8 cellular contexts compared by ENCODE assay signal in genomic region chr17:46192484-46193245, GRCh38.
DNase-seq lines count a peak whose midpoint lies in the region; ATAC-seq and FAIRE-seq lines count a peak whose summit lies in the region.

No MANE protein-coding gene starts in this region.

- H4K20me1 ChIP-seq in BLaER1 treated with 17β-estradiol and CSF1 and Interleukin-3, amounts not matched to agents 10 nM and 100 nM: peaks cover 39 to 65% (median 43%) of the 10 kb centered on the region in 11 experiments

- no peaks in the 10 kb centered on the region for H3K27me3 ChIP-seq in BLaER1 treated with 17β-estradiol and CSF1 and Interleukin-3, amounts not matched to agents 10 nM and 100 nM

- H3K4me1 ChIP-seq in BLaER1 treated with 17β-estradiol and CSF1 and Interleukin-3, amounts not matched to agents 10 nM and 100 nM: peaks cover 53 to 68% (median 62%) of the 10 kb centered on the region in 10 experiments

- peak overlapping the region; percentile 91 to 99 (median 97) for H3K27ac ChIP-seq in BLaER1 treated with 17β-estradiol and CSF1 and Interleukin-3, amounts not matched to agents 10 nM and 100 nM

- DNase-seq in GM19239 (ENCODE audit: insufficient read length, low spot score) (peak; percentile 16), NCI-H748 (lab: John Stamatoyannopoulos, UW; ENCODE audit: unreplicated experiment) (peak; percentile 77), medulla oblongata (ENCODE audit: extremely low spot score) (peak; percentile 88)
- DNase-seq in activated CD4-positive, alpha-beta T cell treated with anti-CD3 and anti-CD28 coated beads, Interleukin-2, amount 50 U/mL, for 4 hours: peak; percentile 45 to 46
- DNase-seq in effector CD4-positive, alpha-beta T cell: peak; percentile 57
- DNase-seq in stimulated activated CD8-positive, alpha-beta memory T cell treated with anti-CD3 and anti-CD28 coated beads, Interleukin-12 subunit alpha, Interleukin-12 subunit beta, amount 100 ng/mL, for 1 hour (ENCODE audit: low read depth): peak; percentile 43

- H3K36me3 ChIP-seq in BLaER1 treated with 17β-estradiol and CSF1 and Interleukin-3, amounts not matched to agents 10 nM and 100 nM: peaks cover 0 to 12% (median 0%) of the 10 kb centered on the region in 11 experiments; a peak in 5 of 22 replicates

- peak overlapping the region; percentile 83 to 95 (median 92) for H3K4me3 ChIP-seq in BLaER1 treated with 17β-estradiol and CSF1 and Interleukin-3, amounts not matched to agents 10 nM and 100 nM

- no peak for FAIRE-seq in GM19239 (lab: Jason Lieb, UNC)

- ATAC-seq in HG03439 (IDR thresholded peaks at IDR 0.05; ENCODE audit: unreplicated experiment): peak; percentile 35

- peak overlapping the region; percentile 65 to 95 (median 84) for H3K4me2 ChIP-seq in BLaER1 treated with 17β-estradiol and CSF1 and Interleukin-3, amounts not matched to agents 10 nM and 100 nM

- H3K9ac ChIP-seq in BLaER1 treated with 17β-estradiol and CSF1 and Interleukin-3, amounts not matched to agents 10 nM and 100 nM: peak overlapping the region; percentile 96 to 99 (median 97)

- H3K9me3 ChIP-seq in BLaER1 treated with 17β-estradiol and CSF1 and Interleukin-3, amounts not matched to agents 10 nM and 100 nM (replicated peaks in 1 of 11): no peaks in the 10 kb centered on the region

Comparison
In these comparisons a context has a peak if more than half of its experiments do, and no peak if none do; other contexts are left out.
1. Peak in every context shown above with its lines: DNase-seq, ATAC-seq, H3K4me3 ChIP-seq and H3K27ac ChIP-seq.
2. DNase-seq: peak in every context shown above with its lines; median percentile 88 in medulla oblongata; 77 in NCI-H748; 57 in effector CD4-positive, alpha-beta T cell; 46 in activated CD4-positive, alpha-beta T cell treated with anti-CD3 and anti-CD28 coated beads, Interleukin-2, amount 50 U/mL, for 4 hours; 43 in stimulated activated CD8-positive, alpha-beta memory T cell treated with anti-CD3 and anti-CD28 coated beads, Interleukin-12 subunit alpha, Interleukin-12 subunit beta, amount 100 ng/mL, for 1 hour; 16 in GM19239.